Comparison of ENCODE assay signal across 29 cellular contexts in genomic region chr11:33545941-33546340, GRCh38.
DNase-seq lines count a peak whose midpoint lies in the region; ATAC-seq and TF ChIP-seq lines count a peak whose summit lies in the region.
"Had no signal": no experiment of that assay in that cellular context is flagged by ENCODE, and none has a peak within 500 bp of the region (broad histone marks: within the 10 kb centered on the region; RNA-seq: fewer than 3 reads in every experiment).

No MANE protein-coding gene starts in this region.

- no peak overlapping the region for H3K23ac ChIP-seq in mesenchymal stem cell (ENCODE audit: low read length in 2 of 2)

- H3K79me1 ChIP-seq in mesenchymal stem cell (replicated peaks; ENCODE audit: low read length, poor library complexity, severe bottlenecking) = peaks cover 3% of the 10 kb centered on the region

- H3K27ac ChIP-seq in mesenchymal stem cell (ENCODE audit: low read length, poor library complexity, severe bottlenecking) (no peak overlapping the region), sigmoid colon (no peak overlapping the region)
- H3K27ac ChIP-seq: foreskin keratinocyte, left lung, thoracic aorta, vagina had no signal

- H3K9me3 ChIP-seq in mesenchymal stem cell (ENCODE audit: control insufficient read depth, low read length) (no peaks in the 10 kb centered on the region), sigmoid colon (no peaks in the 10 kb centered on the region)
- H3K9me3 ChIP-seq: left lung, thoracic aorta, vagina had no signal

- H3K14ac ChIP-seq in mesenchymal stem cell (ENCODE audit: low read length in 2 of 2) = no peak overlapping the region

- no peaks in the 10 kb centered on the region for H3K36me3 Mint-ChIP-seq in natural killer cell treated with Interleukin-12 subunit alpha and Interleukin-12 subunit beta and Interleukin-15 and Interleukin-18, amount 100 ng/mL, for 72 hours
- H3K36me3 Mint-ChIP-seq: IgD-negative memory B cell; naive thymus-derived CD4-positive, alpha-beta T cell had no signal

- no peak overlapping the region for H2AK5ac ChIP-seq in mesenchymal stem cell (ENCODE audit: low read length, severe bottlenecking)

- CTCF ChIA-PET in BJ (lab: Yijun Ruan, JAX) (interaction anchor here (0.7 to 4.6 kb wide), 4 partner anchors 15 to 180 kb away, joined by 3 to 54 read pairs (median 4); no protein-coding TSS in a partner anchor), GM10248 (lab: Yijun Ruan, JAX) (interaction anchor here (0.9 to 1.6 kb wide), 5 partner anchors 9 to 196 kb away, joined by 3 to 4 read pairs (median 3); no protein-coding TSS in a partner anchor)

- H3K4me2 ChIP-seq in mesenchymal stem cell (ENCODE audit: low read length, poor library complexity, severe bottlenecking) = no peak overlapping the region

- H2BK5ac ChIP-seq in mesenchymal stem cell (ENCODE audit: low read depth, low read length, poor library complexity, severe bottlenecking) = no peak overlapping the region

- no peak overlapping the region for H3K18ac ChIP-seq in mesenchymal stem cell (ENCODE audit: low read depth in 1 of 2, low read length in 2 of 2)

- no peak overlapping the region for H3K27ac Mint-ChIP-seq in natural killer cell treated with Interleukin-12 subunit alpha and Interleukin-12 subunit beta and Interleukin-15 and Interleukin-18, amount 100 ng/mL, for 72 hours
- H3K27ac Mint-ChIP-seq: activated CD4-positive, alpha-beta T cell treated with anti-CD3 and anti-CD28 coated beads for 36 hours; activated T-cell treated with anti-CD3 and anti-CD28 coated beads, Interleukin-2, amount 50 U/mL, for 24 hours; CD4-positive, alpha-beta T cell; naive thymus-derived CD4-positive, alpha-beta T cell had no signal

- TF ChIP-seq POLR2A in sigmoid colon (IDR thresholded peaks at IDR 0.05) = no peak

- peaks cover 22 to 26% of the 10 kb centered on the region in 2 donors for H3K27me3 Mint-ChIP-seq in natural killer cell treated with Interleukin-12 subunit alpha and Interleukin-12 subunit beta and Interleukin-15 and Interleukin-18, amount 100 ng/mL, for 72 hours

- peaks cover 4% of the 10 kb centered on the region for H3K4me1 ChIP-seq in mesenchymal stem cell (ENCODE audit: control insufficient read depth, insufficient read depth, low read depth, low read length)
- no peaks in the 10 kb centered on the region for H3K4me1 ChIP-seq in sigmoid colon
- H3K4me1 ChIP-seq: left lung, vagina had no signal

- H2AFZ ChIP-seq in mesenchymal stem cell (ENCODE audit: low read depth, low read length) = no peak overlapping the region

- H2BK12ac ChIP-seq in mesenchymal stem cell (ENCODE audit: low read length in 2 of 2) = no peak overlapping the region

- peaks cover 0 to 6% of the 10 kb centered on the region in 2 donors for H3K4me1 Mint-ChIP-seq in natural killer cell treated with Interleukin-12 subunit alpha and Interleukin-12 subunit beta and Interleukin-15 and Interleukin-18, amount 100 ng/mL, for 72 hours (ENCODE audit: low read depth in 2 of 2)
- H3K4me1 Mint-ChIP-seq: activated CD4-positive, alpha-beta T cell treated with anti-CD3 and anti-CD28 coated beads for 36 hours had no signal

- TF ChIP-seq CTCF in BJ (IDR thresholded peaks at IDR 0.05; ENCODE audit: insufficient read depth, low read depth, low read length) = no peak
- TF ChIP-seq CTCF in choroid plexus epithelial cell (conservative IDR thresholded peaks at IDR 0.05; ENCODE audit: low read depth, low read length) = no peak
- TF ChIP-seq CTCF in GM10248 (IDR thresholded peaks at IDR 0.05; ENCODE audit: control extremely low read depth, extremely low read depth, low read depth, missing control alignments) = no peak
- no peak for TF ChIP-seq CTCF in sigmoid colon (IDR thresholded peaks at IDR 0.05)

- DNase-seq in BJ (ENCODE audit: low read depth) = peak; percentile 41
- DNase-seq in LHCN-M2 (ENCODE audit: low read depth) = peak; percentile 10
- DNase-seq in choroid plexus epithelial cell (ENCODE audit: low read depth) = peak; percentile 25
- no peak for DNase-seq in mesenchymal stem cell
- DNase-seq in GM10248 (ENCODE audit: extremely low spot score) = no peak
- DNase-seq in sigmoid colon = no peak
- no peak for DNase-seq in natural killer cell treated with Interleukin-12 subunit alpha and Interleukin-12 subunit beta and Interleukin-15 and Interleukin-18, amount 100 ng/mL, for 72 hours (ENCODE audit: low spot score)
- DNase-seq in GM19240 (ENCODE audit: insufficient read length, low spot score) = no peak
- DNase-seq: activated CD4-positive, alpha-beta T cell treated with anti-CD3 and anti-CD28 coated beads for 36 hours; activated T-cell treated with anti-CD3 and anti-CD28 coated beads, Interleukin-2, amount 50 U/mL, for 24 hours; amniotic stem cell; CD4-positive, alpha-beta T cell; DMS 273 treated with DMSO at 0.1 percent for 48 hours; dorsolateral prefrontal cortex; foreskin keratinocyte; GDM1; hippocampal formation; left lung; naive thymus-derived CD4-positive, alpha-beta T cell; NCI-H1105 treated with DMSO at 0.1 percent for 48 hours; NCI-H2029 treated with DMSO at 0.1 percent for 48 hours; NCI-H345; NCI-H774; stimulated activated CD4-positive, alpha-beta T cell treated with anti-CD3 and anti-CD28 coated beads, Interleukin-4, amount 100 ng/mL, for 24 hours; stimulated activated naive CD4-positive, alpha-beta T cell treated with Interleukin-2 at 50 U/mL for 16 hours had no signal

- no peak overlapping the region for H3K4me3 Mint-ChIP-seq in natural killer cell treated with Interleukin-12 subunit alpha and Interleukin-12 subunit beta and Interleukin-15 and Interleukin-18, amount 100 ng/mL, for 72 hours
- H3K4me3 Mint-ChIP-seq: activated CD4-positive, alpha-beta T cell treated with anti-CD3 and anti-CD28 coated beads for 36 hours; activated T-cell treated with anti-CD3 and anti-CD28 coated beads, Interleukin-2, amount 50 U/mL, for 24 hours; CD4-positive, alpha-beta T cell; IgD-negative memory B cell; naive thymus-derived CD4-positive, alpha-beta T cell had no signal

- no peak overlapping the region for H3K4ac ChIP-seq in mesenchymal stem cell (ENCODE audit: low read depth in 1 of 2, low read length in 2 of 2)

- H2BK15ac ChIP-seq in mesenchymal stem cell (ENCODE audit: low read depth, poor library complexity, severe bottlenecking) = no peak overlapping the region

- no peak for TF ChIP-seq EP300 in sigmoid colon (IDR thresholded peaks at IDR 0.05)

- peak overlapping the region; percentile 52 for H3K9ac ChIP-seq in mesenchymal stem cell (ENCODE audit: low read length)

- no peak overlapping the region for H2BK120ac ChIP-seq in mesenchymal stem cell (ENCODE audit: low read depth, low read length)

- H3K27me3 ChIP-seq in BJ (ENCODE audit: control insufficient read depth, insufficient read depth, low read length) = no peaks in the 10 kb centered on the region
- H3K27me3 ChIP-seq in mesenchymal stem cell (ENCODE audit: control insufficient read depth in 1 of 2, insufficient read depth in 1 of 2, low read length in 2 of 2) = no peaks in the 10 kb centered on the region
- no peaks in the 10 kb centered on the region for H3K27me3 ChIP-seq in sigmoid colon
- H3K27me3 ChIP-seq: dorsolateral prefrontal cortex, foreskin keratinocyte, vagina had no signal

- H4K8ac ChIP-seq in mesenchymal stem cell (ENCODE audit: low read length) = no peak overlapping the region

- intact Hi-C loops in sigmoid colon (cut with DNase I) = no loop called here

- H3K9me3 Mint-ChIP-seq in natural killer cell treated with Interleukin-12 subunit alpha and Interleukin-12 subunit beta and Interleukin-15 and Interleukin-18, amount 100 ng/mL, for 72 hours = no peaks in the 10 kb centered on the region
- H3K9me3 Mint-ChIP-seq: activated T-cell treated with anti-CD3 and anti-CD28 coated beads, Interleukin-2, amount 50 U/mL, for 24 hours; CD4-positive, alpha-beta T cell; IgD-negative memory B cell; naive thymus-derived CD4-positive, alpha-beta T cell had no signal

- no peak for ATAC-seq in natural killer cell treated with Interleukin-12 subunit alpha and Interleukin-12 subunit beta and Interleukin-15 and Interleukin-18, amount 100 ng/mL, for 72 hours
- ATAC-seq: activated CD4-positive, alpha-beta T cell treated with anti-CD3 and anti-CD28 coated beads for 36 hours; foreskin keratinocyte; GM12878; left lung; naive thymus-derived CD4-positive, alpha-beta T cell had no signal

- no peak overlapping the region for H4K91ac ChIP-seq in mesenchymal stem cell (ENCODE audit: low read length)

- POLR2A ChIA-PET in BJ (lab: Charles Lee) = interaction anchor here (0.6 to 1.2 kb wide), 2 partner anchors 89 to 128 kb away, joined by 5 read pairs; no protein-coding TSS in a partner anchor
- POLR2A ChIA-PET in GM10248 (lab: Yijun Ruan, JAX) = interaction anchor here (0.5 kb wide), 1 partner anchor 24 kb away, joined by 5 read pairs; no protein-coding TSS in a partner anchor

- H3K36me3 ChIP-seq in BJ (ENCODE audit: control insufficient read depth, insufficient read depth, low read length) (no peaks in the 10 kb centered on the region), mesenchymal stem cell (ENCODE audit: control insufficient read depth in 1 of 2, insufficient read depth in 2 of 2, low read depth in 1 of 2, low read length in 2 of 2) (peaks cover 9 to 70% of the 10 kb centered on the region in 2 experiments), sigmoid colon (no peaks in the 10 kb centered on the region)
- H3K36me3 ChIP-seq: left lung, thoracic aorta, vagina had no signal

- H3K4me3 ChIP-seq in BJ (ENCODE audit: low read depth, low read length) (no peak overlapping the region), choroid plexus epithelial cell (ENCODE audit: low read depth, low read length) (no peak overlapping the region), mesenchymal stem cell (ENCODE audit: insufficient read depth in 1 of 2, low read depth in 1 of 2, low read length in 2 of 2) (peak overlapping the region in 1 of 2 experiments; percentile 13), sigmoid colon (no peak overlapping the region)
- H3K4me3 ChIP-seq: dorsolateral prefrontal cortex, GM12878, left lung, thoracic aorta, vagina had no signal

Comparison
In these comparisons a context has a peak if more than half of its experiments do, and no peak if none do; other contexts are left out.
1. DNase-seq: peak in BJ (single experiment), LHCN-M2 (single experiment) and choroid plexus epithelial cell (single experiment); none in mesenchymal stem cell (single experiment), GM10248 (single experiment), sigmoid colon (single experiment), natural killer cell treated with Interleukin-12 subunit alpha and Interleukin-12 subunit beta and Interleukin-15 and Interleukin-18, amount 100 ng/mL, for 72 hours (single experiment) and GM19240 (single experiment).